8 cellular contexts compared by ENCODE assay signal in the genomic region with DNA sequence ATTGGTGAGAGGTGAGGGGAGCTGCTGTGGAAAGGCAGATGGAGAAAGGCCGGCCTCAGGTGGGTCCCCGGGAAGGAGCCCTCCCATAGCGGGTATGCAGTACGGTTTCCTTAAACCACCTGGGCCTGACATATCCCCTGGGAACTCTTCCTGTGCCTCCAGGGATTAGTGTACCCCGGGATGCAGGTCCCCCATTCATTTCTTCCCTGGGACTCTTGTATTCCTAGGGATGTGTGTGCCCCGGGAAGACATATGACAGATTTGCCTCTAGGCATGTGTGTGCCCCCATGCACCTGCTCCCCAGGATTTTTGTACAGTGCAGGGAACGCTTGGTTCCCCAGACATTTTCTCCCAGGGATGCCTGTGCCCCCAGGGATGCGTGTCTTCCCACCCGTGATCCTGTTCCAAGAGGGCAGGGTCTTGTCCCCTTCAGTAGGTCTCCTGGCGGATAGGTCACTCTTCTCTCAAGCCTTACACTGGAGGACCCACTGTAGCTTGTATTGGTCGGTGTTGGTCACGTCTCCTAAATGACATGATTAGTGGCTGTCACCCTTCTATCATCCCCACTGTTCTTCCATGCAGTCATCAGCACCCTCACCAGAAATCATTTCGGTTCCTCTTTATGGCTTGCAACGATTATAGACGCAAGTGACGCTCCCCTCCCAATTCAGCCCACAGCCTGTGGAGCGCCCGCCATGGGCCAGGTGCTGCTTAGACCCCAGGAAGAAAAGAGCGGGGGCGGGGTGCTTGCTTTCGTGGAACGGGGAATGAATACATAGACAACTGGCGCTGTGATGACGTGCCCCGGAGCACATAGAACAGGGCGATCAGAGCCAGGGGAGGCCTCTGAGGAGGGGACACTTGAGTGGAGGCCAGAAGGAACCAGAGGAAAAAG. TPM values are rescaled to one million over a fixed set of nuclear protein-coding genes. Genes with fewer than 3 reads are reported as not detected.
DNase-seq lines count a peak whose midpoint lies in the region; ATAC-seq, FAIRE-seq and TF ChIP-seq lines count a peak whose summit lies in the region.

No MANE protein-coding gene starts in this region.

- H3K36me3 ChIP-seq in BE2C (no peaks in the 10 kb centered on the region), small intestine (ENCODE audit: control insufficient read depth in 2 of 2, insufficient read depth in 2 of 2, low read length in 2 of 2) (no peaks in the 10 kb centered on the region)

- H3K27ac ChIP-seq in small intestine (ENCODE audit: low read depth in 1 of 2, low read length in 1 of 2) = peak overlapping the region; percentile 45 to 98

- peak; percentile 52 for ATAC-seq in GM19043 (IDR thresholded peaks at IDR 0.05; ENCODE audit: low read depth, unreplicated experiment)
- ATAC-seq in HG03108 (IDR thresholded peaks at IDR 0.05; ENCODE audit: unreplicated experiment) = peak; percentile 47

- H3K4me3 ChIP-seq in BE2C (ENCODE audit: low read depth, low read length) (peak overlapping the region; percentile 44), fibroblast of the aortic adventitia (ENCODE audit: low read depth, low read length) (peak overlapping the region; percentile 69), small intestine (ENCODE audit: low read depth in 1 of 2, low read length in 2 of 2) (peak overlapping the region in 1 of 2 donors; percentile 59)

- DNase-seq in BE2C (no peak), SW480 (ENCODE audit: low spot score) (peak; percentile 34), fibroblast of the aortic adventitia (ENCODE audit: low read depth) (no peak), small intestine (no peak), COLO668 (lab: John Stamatoyannopoulos, UW; ENCODE audit: unreplicated experiment) (no peak), HCEC 1CT (no peak)

- no peaks in the 10 kb centered on the region for H3K9me3 ChIP-seq in BE2C
- no peaks in the 10 kb centered on the region for H3K9me3 ChIP-seq in small intestine (ENCODE audit: control insufficient read depth, low read depth)

- no peak for FAIRE-seq in small intestine (lab: Jason Lieb, UNC)

- H3K4me1 ChIP-seq in BE2C = no peaks in the 10 kb centered on the region
- H3K4me1 ChIP-seq in small intestine (ENCODE audit: control insufficient read depth in 2 of 2, insufficient read depth in 1 of 2, low read depth in 1 of 2, low read length in 1 of 2) = peaks cover 0 to 2% of the 10 kb centered on the region in 2 donors

- no peaks in the 10 kb centered on the region for H3K27me3 ChIP-seq in BE2C
- H3K27me3 ChIP-seq in small intestine (ENCODE audit: control insufficient read depth in 2 of 2, insufficient read depth in 2 of 2, low read length in 2 of 2) = no peaks in the 10 kb centered on the region

- WGBS in small intestine, 3 donors = 79 to 86% (median 79%) methylated on average over 25 to 26 of the region's 26 CpGs

- TF ChIP-seq CTCF in BE2C (IDR thresholded peaks at IDR 0.05; ENCODE audit: low read depth, low read length) (no peak), fibroblast of the aortic adventitia (IDR thresholded peaks at IDR 0.05; ENCODE audit: insufficient read depth, low read length) (no peak)

RNA-seq across cellular contexts. Expression of gene PARVB, which starts 1.3 kb away (rescaled TPM):
- 13.3 TPM for polyA plus RNA-seq in BE2C (2012; ENCODE audit: insufficient read depth, insufficient read length, low read depth)
- 23.0 and 30.6 TPM in 2 replicates for total RNA-seq in fibroblast of the aortic adventitia (ENCODE audit: low replicate concordance)
- 10 to 100 TPM in 1 of 3 donors, 1 to 10 TPM in 1, under 1 TPM in 1; 0.45 to 16.5 (median 9.7) TPM for polyA plus RNA-seq in small intestine
